ENCODE assay signal across 8 cellular contexts in genomic region chr12:106954462-106955376, GRCh38. TPM values are rescaled to one million over a fixed set of nuclear protein-coding genes. Genes with fewer than 3 reads are reported as not detected.
DNase-seq lines count a peak whose midpoint lies in the region; ATAC-seq, FAIRE-seq and TF ChIP-seq lines count a peak whose summit lies in the region.

No MANE protein-coding gene starts in this region.

- TF ChIP-seq CTCF in D721Med (IDR thresholded peaks at IDR 0.05; ENCODE audit: insufficient read depth, missing control alignments) (no peak), WTC11 (IDR thresholded peaks at IDR 0.05) (no peak), epithelial cell of esophagus (IDR thresholded peaks at IDR 0.05; ENCODE audit: insufficient read depth, low read depth, low read length, missing control alignments) (no peak)

- H3K27ac Mint-ChIP-seq in WTC11 = no peak overlapping the region

- H3K27ac ChIP-seq in urinary bladder (ENCODE audit: low read depth) = peak overlapping the region; percentile 84

- DNase-seq in D721Med (ENCODE audit: insufficient read length, low spot score) (no peak), WTC11 (ENCODE audit: low spot score) (peak; percentile 18), epithelial cell of esophagus (ENCODE audit: low read depth) (no peak), myocyte (ENCODE audit: low read depth) (peak; percentile 39)

- peaks cover 4% of the 10 kb centered on the region for H3K4me1 ChIP-seq in urinary bladder (ENCODE audit: insufficient read depth)

- H3K9me3 Mint-ChIP-seq in WTC11 = peaks cover 11% of the 10 kb centered on the region

- no peaks in the 10 kb centered on the region for H3K36me3 ChIP-seq in urinary bladder (ENCODE audit: insufficient read depth)

- 38% methylated on average over 36 of the region's 36 CpGs for WGBS in urinary bladder

- POLR2A ChIA-PET in WTC11 (lab: Charles Lee) = interaction anchor here (0.5 to 1.7 kb wide), 4 partner anchors 32 to 232 kb away, joined by 3 to 6 read pairs (median 4); partner anchors contain the start of gene MTERF2

- ATAC-seq in HG02623 (IDR thresholded peaks at IDR 0.05; ENCODE audit: unreplicated experiment) (peak; percentile 2), WTC11 (no peak), GM18861 (IDR thresholded peaks at IDR 0.05; ENCODE audit: unreplicated experiment) (no peak), GM21390 (IDR thresholded peaks at IDR 0.05; ENCODE audit: unreplicated experiment) (no peak)

- CTCF ChIA-PET in WTC11 (lab: Charles Lee) = interaction anchor here (1.0 to 2.9 kb wide), 3 partner anchors 35 to 597 kb away, joined by 10 to 18 read pairs (median 14); partner anchors contain the start of genes CRY1 and POLR3B

- H3K36me3 Mint-ChIP-seq in WTC11 = no peaks in the 10 kb centered on the region

- H3K4me3 ChIP-seq in epithelial cell of esophagus (ENCODE audit: low read length) = peak overlapping the region; percentile 90
- H3K4me3 ChIP-seq in urinary bladder (ENCODE audit: low read depth, low read length) = peak overlapping the region; percentile 91

- peak; percentile 25 for FAIRE-seq in D721Med (lab: Jason Lieb, UNC)

- H3K4me3 Mint-ChIP-seq in WTC11 = peak overlapping the region; percentile 78

- peaks cover 8% of the 10 kb centered on the region for H3K4me1 Mint-ChIP-seq in WTC11

- H3K27me3 Mint-ChIP-seq in WTC11 (ENCODE audit: low read depth) = peaks cover 44% of the 10 kb centered on the region

TF ChIP-seq in WTC11, 78 proteins besides CTCF, POLR2A, EP300 and RAD21:
- TF ChIP-seq SP1 (CRISPR knock-in tag; conservative IDR thresholded peaks at IDR 0.05) = no peak
- no peak for TF ChIP-seq OVOL2 (CRISPR knock-in tag; IDR thresholded peaks at IDR 0.05; ENCODE audit: borderline replicate concordance)
- TF ChIP-seq NR1H2 (CRISPR knock-in tag; IDR thresholded peaks at IDR 0.05) = no peak
- no peak for TF ChIP-seq SMAD3 (CRISPR knock-in tag; IDR thresholded peaks at IDR 0.05; ENCODE audit: borderline replicate concordance)
- no peak for TF ChIP-seq TEAD4 (CRISPR knock-in tag; IDR thresholded peaks at IDR 0.05)
- TF ChIP-seq NR3C1 (CRISPR knock-in tag; conservative IDR thresholded peaks at IDR 0.05; ENCODE audit: low read depth) = no peak
- TF ChIP-seq, protein P1, sequence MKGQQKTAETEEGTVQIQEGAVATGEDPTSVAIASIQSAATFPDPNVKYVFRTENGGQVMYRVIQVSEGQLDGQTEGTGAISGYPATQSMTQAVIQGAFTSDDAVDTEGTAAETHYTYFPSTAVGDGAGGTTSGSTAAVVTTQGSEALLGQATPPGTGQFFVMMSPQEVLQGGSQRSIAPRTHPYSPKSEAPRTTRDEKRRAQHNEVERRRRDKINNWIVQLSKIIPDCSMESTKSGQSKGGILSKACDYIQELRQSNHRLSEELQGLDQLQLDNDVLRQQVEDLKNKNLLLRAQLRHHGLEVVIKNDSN (CRISPR knock-in tag; IDR thresholded peaks at IDR 0.05) = no peak
- no peak for TF ChIP-seq FOXP1 (CRISPR knock-in tag; IDR thresholded peaks at IDR 0.05; ENCODE audit: borderline replicate concordance)
- TF ChIP-seq, protein P2, sequence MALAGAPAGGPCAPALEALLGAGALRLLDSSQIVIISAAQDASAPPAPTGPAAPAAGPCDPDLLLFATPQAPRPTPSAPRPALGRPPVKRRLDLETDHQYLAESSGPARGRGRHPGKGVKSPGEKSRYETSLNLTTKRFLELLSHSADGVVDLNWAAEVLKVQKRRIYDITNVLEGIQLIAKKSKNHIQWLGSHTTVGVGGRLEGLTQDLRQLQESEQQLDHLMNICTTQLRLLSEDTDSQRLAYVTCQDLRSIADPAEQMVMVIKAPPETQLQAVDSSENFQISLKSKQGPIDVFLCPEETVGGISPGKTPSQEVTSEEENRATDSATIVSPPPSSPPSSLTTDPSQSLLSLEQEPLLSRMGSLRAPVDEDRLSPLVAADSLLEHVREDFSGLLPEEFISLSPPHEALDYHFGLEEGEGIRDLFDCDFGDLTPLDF (CRISPR knock-in tag; IDR thresholded peaks at IDR 0.05) = no peak
- no peak for TF ChIP-seq MYBL2 (CRISPR knock-in tag; IDR thresholded peaks at IDR 0.05)
- TF ChIP-seq GABPB1 (CRISPR knock-in tag; IDR thresholded peaks at IDR 0.05) = no peak
- no peak for TF ChIP-seq AR (CRISPR knock-in tag; IDR thresholded peaks at IDR 0.05)
TF ChIP-seq in WTC11: peak in this region for 0.

RNA-seq across cellular contexts. Expression of gene TMEM263, which starts 1.0 kb away (rescaled TPM):
- 15.2 to 18.0 TPM (median 16.8 TPM) in 3 replicates for total RNA-seq in WTC11 (2021)
- total RNA-seq in myocyte = 77.9 and 105 TPM in 2 replicates
- polyA plus RNA-seq in myocyte (2012) = 49.0 TPM
- 183 TPM for total RNA-seq in urinary bladder
- polyA plus RNA-seq in urinary bladder = 21.5 TPM

RNA-seq across cellular contexts. Expression of gene MTERF2, which starts 32.2 kb away (rescaled TPM):
- total RNA-seq in WTC11 (2021) = 7.0 to 9.3 TPM (median 9.0 TPM) in 3 replicates
- total RNA-seq in myocyte = 19.3 and 46.2 TPM in 2 replicates
- polyA plus RNA-seq in myocyte (2012) = 10.2 TPM
- 17.7 TPM for total RNA-seq in urinary bladder
- 14.7 TPM for polyA plus RNA-seq in urinary bladder

Comparison
In these comparisons a context has a peak if more than half of its experiments do, and no peak if none do; other contexts are left out.
1. DNase-seq: peak in WTC11 (single experiment) and myocyte (single experiment); none in D721Med (single experiment) and epithelial cell of esophagus (single experiment).